15 cellular contexts compared by ENCODE assay signal in the genomic region with DNA sequence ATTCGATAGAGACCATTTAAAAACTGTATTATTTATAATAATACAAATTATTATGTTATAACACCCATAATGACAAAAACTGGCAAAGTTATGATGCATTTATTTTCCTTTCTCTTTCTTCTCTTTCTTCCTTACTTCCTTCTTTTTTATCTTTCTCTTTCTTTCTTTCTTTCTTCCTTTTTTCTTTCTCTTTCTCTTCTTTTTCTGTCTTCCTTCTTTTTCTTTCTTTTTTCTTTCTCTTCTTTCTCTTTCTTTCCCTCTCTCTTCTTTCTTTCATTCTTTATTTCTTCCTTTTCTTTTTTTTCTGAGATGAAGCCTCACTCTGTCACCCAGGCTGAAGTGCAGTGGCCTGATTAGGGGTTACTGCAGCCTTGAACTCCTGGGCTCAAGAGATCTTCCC. TPM values are rescaled to one million over a fixed set of nuclear protein-coding genes. Genes with fewer than 3 reads are reported as not detected.
DNase-seq lines count a peak whose midpoint lies in the region; ATAC-seq, FAIRE-seq and TF ChIP-seq lines count a peak whose summit lies in the region.
"Had no signal": no experiment of that assay in that cellular context is flagged by ENCODE, and none has a peak within 500 bp of the region (broad histone marks: within the 10 kb centered on the region; RNA-seq: fewer than 3 reads in every experiment).

No MANE protein-coding gene starts in this region.

- H4K8ac ChIP-seq in H9 (replicated peaks; ENCODE audit: insufficient read length, low read depth, low read length): no peak overlapping the region

- no peak overlapping the region for H2BK20ac ChIP-seq in H9 (ENCODE audit: low read depth, low read length, poor library complexity, severe bottlenecking)

- H3K36me3 Mint-ChIP-seq in CD14-positive monocyte (no peaks in the 10 kb centered on the region), H9 (ENCODE audit: insufficient read depth in 1 of 3, low read depth in 3 of 3) (no peaks in the 10 kb centered on the region), mesothelial cell of epicardium (no peaks in the 10 kb centered on the region)
- H3K36me3 Mint-ChIP-seq: CD8-positive, alpha-beta T cell had no signal

- TF ChIP-seq CTCF in CD14-positive monocyte (IDR thresholded peaks at IDR 0.05) (peak; percentile 20), H9 (conservative IDR thresholded peaks at IDR 0.05) (no peak), mesothelial cell of epicardium (IDR thresholded peaks at IDR 0.05; ENCODE audit: unreplicated experiment) (no peak), smooth muscle cell (IDR thresholded peaks at IDR 0.05; ENCODE audit: borderline replicate concordance, insufficient read depth, poor library complexity, severe bottlenecking) (no peak)

- H3K79me1 ChIP-seq in H9 (ENCODE audit: insufficient read depth, low read depth, low read length, poor library complexity, severe bottlenecking): no peaks in the 10 kb centered on the region

- H3K27me3 Mint-ChIP-seq in CD14-positive monocyte (ENCODE audit: low read depth in 3 of 3) (peaks cover 0 to 5% (median 2%) of the 10 kb centered on the region in 3 donors), H9 (ENCODE audit: low read depth) (peaks cover 23% of the 10 kb centered on the region), mesothelial cell of epicardium (ENCODE audit: low read depth) (no peaks in the 10 kb centered on the region)

- H3K4me1 ChIP-seq in H9 (ENCODE audit: insufficient read depth, low read length) (peaks cover 7% of the 10 kb centered on the region), smooth muscle cell (ENCODE audit: low read depth) (peaks cover 48% of the 10 kb centered on the region)
- H3K4me1 ChIP-seq: BE2C, SJCRH30 had no signal

- H3K23ac ChIP-seq in H9 (ENCODE audit: insufficient read length, low read depth, low read length): no peak overlapping the region

- H3K27ac ChIP-seq in H9 (ENCODE audit: insufficient read length, low read depth, low read length): no peak overlapping the region
- no peak overlapping the region for H3K27ac ChIP-seq in smooth muscle cell (ENCODE audit: low read depth)
- H3K27ac ChIP-seq: SJCRH30 had no signal

- H3K18ac ChIP-seq in H9 (ENCODE audit: insufficient read length, low read depth, low read length): no peak overlapping the region

- no peaks in the 10 kb centered on the region for H3K36me3 ChIP-seq in smooth muscle cell (ENCODE audit: low read depth)
- H3K36me3 ChIP-seq: BE2C, SJCRH30 had no signal

- no peak for TF ChIP-seq POLR2A in GM12891 (IDR thresholded peaks at IDR 0.05; ENCODE audit: low read depth, low read length)

- no peak overlapping the region for H3K4me3 ChIP-seq in smooth muscle cell
- H3K4me3 ChIP-seq: SJCRH30 had no signal

- H3K9ac ChIP-seq in H9 (ENCODE audit: extremely low read depth, insufficient read length, low read length) (no peak overlapping the region), smooth muscle cell (ENCODE audit: low read depth) (no peak overlapping the region)

- no peak overlapping the region for H4K5ac ChIP-seq in H9 (ENCODE audit: insufficient read length, low read depth, low read length)

- peaks cover 28% of the 10 kb centered on the region for H3K4me1 Mint-ChIP-seq in CD14-positive monocyte
- peaks cover 40 to 43% of the 10 kb centered on the region in 2 experiments for H3K4me1 Mint-ChIP-seq in H9
- peaks cover 22% of the 10 kb centered on the region for H3K4me1 Mint-ChIP-seq in mesothelial cell of epicardium

- no peak overlapping the region for H3T11ph ChIP-seq in H9 (ENCODE audit: low read length)

- H2AFZ ChIP-seq in H9 (ENCODE audit: low read length): peak overlapping the region; percentile 99
- H2AFZ ChIP-seq in smooth muscle cell (ENCODE audit: low read depth): peak overlapping the region; percentile 84

- no peak for DNase-seq in CD14-positive monocyte (ENCODE audit: low spot score)
- no peak for DNase-seq in H9
- no peak for DNase-seq in mesothelial cell of epicardium (ENCODE audit: low spot score in 2 of 2, unreplicated experiment in 2 of 2)
- no peak for DNase-seq in smooth muscle cell (lab: John Stamatoyannopoulos, UW; ENCODE audit: unreplicated experiment)
- no peak for DNase-seq in KG1 (lab: John Stamatoyannopoulos, UW)
- no peak for DNase-seq in GM12891 (ENCODE audit: insufficient read length, low spot score)
- DNase-seq: ACHN; BE2C; CD8-positive, alpha-beta T cell; NCI-H1436 treated with DMSO at 0.1 percent for 48 hours; NCI-H2081; NCI-H510A treated with DMSO at 0.1 percent for 48 hours; SJCRH30 had no signal

- H3K27ac Mint-ChIP-seq in CD14-positive monocyte (peak overlapping the region in 2 of 7 donors; percentile 5 to 47), H9 (peak overlapping the region in 1 of 3 experiments; percentile 13; a peak in 2 of 7 replicates), mesothelial cell of epicardium (peak overlapping the region; percentile 72)
- H3K27ac Mint-ChIP-seq: CD8-positive, alpha-beta T cell had no signal

- no peak overlapping the region for H4K91ac ChIP-seq in H9 (ENCODE audit: insufficient read length, low read depth, low read length)

- H3K23me2 ChIP-seq in H9 (ENCODE audit: insufficient read length, low read depth, low read length, poor library complexity, severe bottlenecking): peaks cover 12% of the 10 kb centered on the region

- H3K14ac ChIP-seq in H9 (ENCODE audit: insufficient read depth, low read length): no peak overlapping the region

- H3K56ac ChIP-seq in H9 (ENCODE audit: insufficient read length, low read depth, low read length): no peak overlapping the region

- H2BK12ac ChIP-seq in H9 (ENCODE audit: insufficient read length, low read depth, low read length): no peak overlapping the region

- H2BK5ac ChIP-seq in H9 (ENCODE audit: insufficient read length, low read length): no peak overlapping the region

- no peak overlapping the region for H2AK5ac ChIP-seq in H9 (ENCODE audit: insufficient read length, low read length)

- H2BK15ac ChIP-seq in H9 (ENCODE audit: low read depth, low read length): no peak overlapping the region

- no CpG with 5 or more reads among the region's 1 CpG for WGBS in H9 (ENCODE audit: extremely low coverage, insufficient read length, low lambda C conversion rate)
- 84% methylated on average over 1 of the region's 1 CpG for WGBS in smooth muscle cell (ENCODE audit: low lambda C conversion rate)

- no peak overlapping the region for H2BK120ac ChIP-seq in H9 (ENCODE audit: low read depth, low read length, poor library complexity, severe bottlenecking)

- H3K79me2 ChIP-seq in H9 (ENCODE audit: insufficient read depth, low read length) (no peaks in the 10 kb centered on the region), smooth muscle cell (ENCODE audit: low read depth) (no peaks in the 10 kb centered on the region)

- no peaks in the 10 kb centered on the region for H3F3A ChIP-seq in smooth muscle cell (ENCODE audit: low read depth)

- H3K4me3 Mint-ChIP-seq in CD14-positive monocyte (peak overlapping the region in 1 of 2 donors; percentile 64), H9 (no peak overlapping the region), mesothelial cell of epicardium (no peak overlapping the region)
- H3K4me3 Mint-ChIP-seq: CD8-positive, alpha-beta T cell had no signal

- intact Hi-C loops in CD14-positive monocyte (cut with micrococcal nuclease): no loop called here

- H3K9me3 ChIP-seq in H9 (ENCODE audit: control insufficient read depth, low read depth, low read length) (no peaks in the 10 kb centered on the region), smooth muscle cell (replicated peaks; ENCODE audit: low read depth) (no peaks in the 10 kb centered on the region)
- H3K9me3 ChIP-seq: BE2C, SJCRH30 had no signal

- H3K4me2 ChIP-seq in H9 (ENCODE audit: insufficient read depth, insufficient read length, low read length) (no peak overlapping the region), smooth muscle cell (peak overlapping the region; percentile 13)

- H3K9me3 Mint-ChIP-seq in CD14-positive monocyte (peaks cover 0 to 2% (median 0%) of the 10 kb centered on the region in 7 donors), H9 (no peaks in the 10 kb centered on the region), mesothelial cell of epicardium (no peaks in the 10 kb centered on the region)
- H3K9me3 Mint-ChIP-seq: CD8-positive, alpha-beta T cell had no signal

- H3K27me3 ChIP-seq in H9 (ENCODE audit: insufficient read depth, low read length) (no peaks in the 10 kb centered on the region), smooth muscle cell (ENCODE audit: low read depth) (no peaks in the 10 kb centered on the region)
- H3K27me3 ChIP-seq: BE2C, SJCRH30 had no signal

- no peaks in the 10 kb centered on the region for H4K20me1 ChIP-seq in H9 (ENCODE audit: control insufficient read depth, insufficient read depth, insufficient read length)
- no peaks in the 10 kb centered on the region for H4K20me1 ChIP-seq in smooth muscle cell (ENCODE audit: low read depth)

- ATAC-seq in HG03025 (IDR thresholded peaks at IDR 0.05; ENCODE audit: low FRiP score, unreplicated experiment): no peak
- ATAC-seq: CD8-positive, alpha-beta T cell had no signal

- no peak for FAIRE-seq in GM12891 (lab: Jason Lieb, UNC)
- FAIRE-seq: HTR-8/SVneo had no signal

- no peak overlapping the region for H3K4ac ChIP-seq in H9 (ENCODE audit: low read depth, low read length)

TF ChIP-seq in GM12891, 5 proteins besides CTCF, POLR2A, EP300 and RAD21:
- TF ChIP-seq POU2F2 (IDR thresholded peaks at IDR 0.05; ENCODE audit: low read depth, low read length) (no peak), TAF1 (IDR thresholded peaks at IDR 0.05; ENCODE audit: low read depth, low read length) (no peak), SPI1 (IDR thresholded peaks at IDR 0.05; ENCODE audit: low read depth, low read length) (no peak), PAX5 (IDR thresholded peaks at IDR 0.05; ENCODE audit: insufficient read depth, low read length, severe bottlenecking) (no peak), POLR2AphosphoS5 (IDR thresholded peaks at IDR 0.05; ENCODE audit: low read depth, low read length) (no peak)
TF ChIP-seq in GM12891: peak in this region for 0.

RNA-seq across cellular contexts. Expression of gene ZNF516, which starts 27.5 kb away (rescaled TPM):
- 1 to 10 TPM; 5.0 to 8.6 TPM for polyA plus RNA-seq in CD14-positive monocyte
- 22.6 and 22.7 TPM in 2 replicates for total RNA-seq in H9 (2021)
- total RNA-seq in mesothelial cell of epicardium: 84.4 to 92.1 TPM (median 90.9 TPM) in 3 replicates
- total RNA-seq in smooth muscle cell: 24.2 and 32.3 TPM in 2 replicates
- polyA plus RNA-seq in smooth muscle cell: 14.1 and 15.6 TPM in 2 replicates
- 10.7 TPM for polyA plus RNA-seq in GM12891 (2012; ENCODE audit: low read depth, missing spikeins)
